Comparison of ENCODE assay signal across 11 cellular contexts in genomic region chr3:158091526-158091925, GRCh38. TPM values are rescaled to one million over a fixed set of nuclear protein-coding genes. Genes with fewer than 3 reads are reported as not detected.
DNase-seq lines count a peak whose midpoint lies in the region; ATAC-seq and TF ChIP-seq lines count a peak whose summit lies in the region.
"Had no signal": no experiment of that assay in that cellular context is flagged by ENCODE, and none has a peak within 500 bp of the region (broad histone marks: within the 10 kb centered on the region; RNA-seq: fewer than 3 reads in every experiment).

No MANE protein-coding gene starts in this region.

- peak; percentile 30 for TF ChIP-seq CTCF in GM13977 (IDR thresholded peaks at IDR 0.05; ENCODE audit: extremely low read depth, insufficient read depth, missing control alignments)
- peak; percentile 46 for TF ChIP-seq CTCF in osteoblast (IDR thresholded peaks at IDR 0.05; ENCODE audit: extremely low read depth, low read depth, low read length)

- no peaks in the 10 kb centered on the region for H3K79me2 ChIP-seq in osteoblast (ENCODE audit: insufficient read depth, low read length)

- H3K4me3 ChIP-seq in osteoblast (ENCODE audit: insufficient read depth, low read length): no peak overlapping the region

- DNase-seq in GM13977 (ENCODE audit: low spot score) (no peak), NCI-H2171 treated with DMSO at 0.1 percent for 48 hours (lab: John Stamatoyannopoulos, UW) (peak; percentile 63), dermis blood vessel endothelial cell (peak; percentile 51), osteoblast (ENCODE audit: insufficient read length, low spot score, missing footprints) (no peak), GM19238 (ENCODE audit: insufficient read length, low spot score) (no peak), CD1c-positive myeloid dendritic cell (ENCODE audit: extremely low spot score) (no peak), hippocampal formation (lab: John Stamatoyannopoulos, UW) (no peak)
- DNase-seq: activated CD4-positive, alpha-beta T cell treated with anti-CD3 and anti-CD28 coated beads, Interleukin-2, amount 50 U/mL, for 1 hour; central memory CD4-positive, alpha-beta T cell; kidney had no signal

- no peak for ATAC-seq in GM21723 (IDR thresholded peaks at IDR 0.05; ENCODE audit: unreplicated experiment)

- H3K4me1 ChIP-seq in osteoblast (ENCODE audit: insufficient read depth, low read length): no peaks in the 10 kb centered on the region

- no peaks in the 10 kb centered on the region for H4K20me1 ChIP-seq in osteoblast (ENCODE audit: insufficient read depth, low read length)

- in situ Hi-C loops in GM13977 (cut with MboI; ENCODE audit: low pct_unique_long_range_greater_than_20kb, low sequenced_read_pairs, unreplicated experiment): no loop called here

- H3K27ac ChIP-seq in osteoblast (ENCODE audit: low read depth, low read length): no peak overlapping the region

- H3K27me3 ChIP-seq in osteoblast (ENCODE audit: insufficient read depth, low read length): peaks cover 21% of the 10 kb centered on the region

- no peaks in the 10 kb centered on the region for H3K36me3 ChIP-seq in osteoblast (ENCODE audit: insufficient read depth, low read length)

- H2AFZ ChIP-seq in osteoblast (ENCODE audit: low read length): no peak overlapping the region

- no peaks in the 10 kb centered on the region for H3K9me3 ChIP-seq in osteoblast (ENCODE audit: low read depth, low read length)

- no peak overlapping the region for H3K4me2 ChIP-seq in osteoblast (ENCODE audit: insufficient read depth, low read length)

RNA-seq across cellular contexts. Expression of gene SHOX2, which starts 14.7 kb away (rescaled TPM):
- total RNA-seq in dermis blood vessel endothelial cell (not detected in 2 replicates), osteoblast (11.2 and 12.3 TPM in 2 replicates)

RNA-seq across cellular contexts. Expression of gene RSRC1, which starts 18.4 kb away (rescaled TPM):
- total RNA-seq in dermis blood vessel endothelial cell (35.7 and 47.4 TPM in 2 replicates), osteoblast (69.8 and 73.1 TPM in 2 replicates)

Comparison
In these comparisons a context has a peak if more than half of its experiments do, and no peak if none do; other contexts are left out.
1. DNase-seq: peak in NCI-H2171 treated with DMSO at 0.1 percent for 48 hours (single experiment) and dermis blood vessel endothelial cell (single experiment); none in GM13977 (single experiment), osteoblast (single experiment), GM19238 (single experiment), CD1c-positive myeloid dendritic cell (single experiment) and hippocampal formation (0 of 2).
2. RNA of gene SHOX2, which starts 14.7 kb away (total RNA-seq): 11.2 to 12.3 TPM in osteoblast; not detected in dermis blood vessel endothelial cell; every median in the first group is over 10 times any median in the second.